10 cellular contexts compared by ENCODE assay signal in the genomic region with DNA sequence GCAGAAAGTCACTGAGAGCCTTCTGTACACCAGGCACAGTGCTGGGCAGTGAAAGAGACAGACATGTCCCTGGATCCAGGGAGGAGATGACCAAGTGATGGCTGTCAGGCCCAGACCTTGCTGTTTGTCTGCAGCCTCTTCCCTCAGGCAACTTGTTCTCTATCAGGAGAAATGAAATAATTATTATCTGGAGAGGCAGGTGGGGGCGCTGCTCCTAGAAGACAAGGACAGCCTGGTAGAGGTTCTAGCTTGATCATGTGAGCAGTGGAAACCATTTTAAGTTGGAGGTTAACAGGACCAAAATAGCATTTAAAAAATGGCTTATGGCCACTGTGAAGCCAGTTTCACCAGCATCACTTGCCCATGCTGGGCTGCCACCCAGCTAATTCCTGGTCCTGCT. TPM values are rescaled to one million over a fixed set of nuclear protein-coding genes. Genes with fewer than 3 reads are reported as not detected.
DNase-seq lines count a peak whose midpoint lies in the region; ATAC-seq and TF ChIP-seq lines count a peak whose summit lies in the region.
"Not testable (repeated sequence)": the region's sequence is repeated elsewhere in the genome, so short reads cannot be mapped to it uniquely, and the experiment has no call there.
"Had no signal": no experiment of that assay in that cellular context is flagged by ENCODE, and none has a peak within 500 bp of the region (broad histone marks: within the 10 kb centered on the region; RNA-seq: fewer than 3 reads in every experiment).

No MANE protein-coding gene starts in this region.

- H3K4me2 ChIP-seq in Loucy (ENCODE audit: low read depth, low read length, poor library complexity, severe bottlenecking); neural progenitor cell: not testable (repeated sequence)

- not testable (repeated sequence) for H3K79me2 ChIP-seq in Loucy (ENCODE audit: insufficient read depth, low read length); neural progenitor cell (ENCODE audit: low read depth)

- H4K20me1 ChIP-seq in Loucy (ENCODE audit: insufficient read depth, low read length, poor library complexity, severe bottlenecking); neural progenitor cell (ENCODE audit: low read depth): not testable (repeated sequence)

- not testable (repeated sequence) for H3K27ac Mint-ChIP-seq in neural progenitor cell

- in situ Hi-C loops in Panc1 (cut with HindIII; ENCODE audit: low pct_unique_long_range_greater_than_20kb, low sequenced_read_pairs), result not testable (repeated sequence)

- H3K4me3 ChIP-seq in Loucy (ENCODE audit: low read length, poor library complexity, severe bottlenecking); Panc1 (ENCODE audit: low read depth in 2 of 2, low read length in 2 of 2); ascending aorta; neural progenitor cell: not testable (repeated sequence)

- not testable (repeated sequence) for BruUV-seq in Panc1 (replicated peaks; lab: Mats Ljungman, UMichigan)

- not testable (repeated sequence) for H3K36me3 Mint-ChIP-seq in neural progenitor cell

- POLR2A ChIA-PET in Panc1 (lab: Charles Lee), result not testable (repeated sequence)

- 0 out of 3 replicates have a peak, but pooled peaks have one; percentile 9 for TF ChIP-seq CTCF in GM12872 (IDR thresholded peaks at IDR 0.05; ENCODE audit: insufficient read depth, low read depth, low read length)
- peak; percentile 40 for TF ChIP-seq CTCF in Loucy (conservative IDR thresholded peaks at IDR 0.05; ENCODE audit: low read length)
- peak; percentile 29 for TF ChIP-seq CTCF in Panc1 (IDR thresholded peaks at IDR 0.05)
- TF ChIP-seq CTCF in ascending aorta (IDR thresholded peaks at IDR 0.05), result not testable (repeated sequence)
- peak; percentile 17 for TF ChIP-seq CTCF in neural progenitor cell (IDR thresholded peaks at IDR 0.05)

- not testable (repeated sequence) for H3K4me1 ChIP-seq in Loucy (ENCODE audit: insufficient read depth, low read length, poor library complexity, severe bottlenecking); Panc1 (ENCODE audit: control insufficient read depth, insufficient read depth, low read length); ascending aorta; neural progenitor cell

- not testable (repeated sequence) for ATAC-seq in Panc1

- not testable (repeated sequence) for H3K9ac ChIP-seq in Loucy (ENCODE audit: low read depth, low read length, poor library complexity, severe bottlenecking); neural progenitor cell

- not testable (repeated sequence) for H3K27ac ChIP-seq in Panc1 (ENCODE audit: low read length); neural progenitor cell
- H3K27ac ChIP-seq in ascending aorta, result peak overlapping the region; percentile 34 to 63

- not testable (repeated sequence) for DNase-seq in Panc1 (ENCODE audit: low read depth, low spot score); ascending aorta (ENCODE audit: low spot score in 2 of 2); neural progenitor cell (ENCODE audit: low spot score)
- DNase-seq in dedifferentiated amniotic fluid mesenchymal stem cell (ENCODE audit: extremely low spot score) (peak; percentile 4), cardiac septum (ENCODE audit: low spot score) (peak; percentile 17)

- not testable (repeated sequence) for H3K27me3 ChIP-seq in Loucy (ENCODE audit: insufficient read depth, low read length, poor library complexity, severe bottlenecking); Panc1 (ENCODE audit: control insufficient read depth, insufficient read depth, low read length); ascending aorta
- peaks cover 11% of the 10 kb centered on the region for H3K27me3 ChIP-seq in neural progenitor cell

- intact Hi-C loops in Panc1 (cut with micrococcal nuclease; ENCODE audit: unreplicated experiment); ascending aorta (cut with DNase I): not testable (repeated sequence)
- intact Hi-C loops in cardiac septum (cut with DNase I), result loop anchor here (10.0 kb wide), 1 partner anchor 252 kb away; a partner anchor contains a TSS

- H3K9me3 Mint-ChIP-seq in neural progenitor cell, result not testable (repeated sequence)

- H3K4me3 Mint-ChIP-seq in neural progenitor cell, result not testable (repeated sequence)

- CTCF ChIA-PET in Panc1 (lab: Charles Lee), result not testable (repeated sequence)

- H3K27me3 Mint-ChIP-seq in neural progenitor cell (ENCODE audit: insufficient read depth, low read depth), result not testable (repeated sequence)

- not testable (repeated sequence) for H3K9me2 ChIP-seq in Loucy (replicated peaks; ENCODE audit: low read depth, low read length)

- not testable (repeated sequence) for H3F3A ChIP-seq in Loucy (ENCODE audit: low read depth); neural progenitor cell (ENCODE audit: low read depth)

- not testable (repeated sequence) for H3K36me3 ChIP-seq in Loucy (ENCODE audit: insufficient read depth, low read length); Panc1 (ENCODE audit: control insufficient read depth, insufficient read depth, low read length); ascending aorta; neural progenitor cell

- not testable (repeated sequence) for H2AFZ ChIP-seq in Loucy (ENCODE audit: low read length); neural progenitor cell (replicated peaks)

- not testable (repeated sequence) for H3K9me3 ChIP-seq in Loucy (ENCODE audit: insufficient read depth, low read depth, low read length); Panc1 (ENCODE audit: control insufficient read depth, insufficient read depth, low read depth, low read length); ascending aorta; neural progenitor cell (ENCODE audit: low read depth)

- not testable (repeated sequence) for H3K4me1 Mint-ChIP-seq in neural progenitor cell

RNA-seq across cellular contexts. Expression of a gene that starts 21.2 kb away (rescaled TPM):
- total RNA-seq in Panc1 (2021; ENCODE audit: unreplicated experiment), result 22.0 TPM
- polyA plus RNA-seq in Panc1 (2012; ENCODE audit: insufficient read length), result 3.1 TPM
- 12.1 TPM for total RNA-seq in ascending aorta
- total RNA-seq in cardiac septum, result 9.2 TPM
- total RNA-seq in neural progenitor cell (ENCODE audit: low replicate concordance), result 32.7 and 44.4 TPM in 2 replicates

RNA-seq across cellular contexts. Expression of a gene that starts 21.9 kb away (rescaled TPM):
- total RNA-seq in Panc1 (2021; ENCODE audit: unreplicated experiment), result not detected
- polyA plus RNA-seq in Panc1 (2012; ENCODE audit: insufficient read length), result not detected
- total RNA-seq in ascending aorta, result 9.4 TPM
- total RNA-seq in cardiac septum, result 6.6 TPM
- not detected in 2 replicates for total RNA-seq in neural progenitor cell (ENCODE audit: low replicate concordance)
- total RNA-seq: Calu3, NCI-H460 had no signal
- polyA plus RNA-seq: SK-N-SH had no signal
